19 cellular contexts compared by ENCODE assay signal in the genomic region with DNA sequence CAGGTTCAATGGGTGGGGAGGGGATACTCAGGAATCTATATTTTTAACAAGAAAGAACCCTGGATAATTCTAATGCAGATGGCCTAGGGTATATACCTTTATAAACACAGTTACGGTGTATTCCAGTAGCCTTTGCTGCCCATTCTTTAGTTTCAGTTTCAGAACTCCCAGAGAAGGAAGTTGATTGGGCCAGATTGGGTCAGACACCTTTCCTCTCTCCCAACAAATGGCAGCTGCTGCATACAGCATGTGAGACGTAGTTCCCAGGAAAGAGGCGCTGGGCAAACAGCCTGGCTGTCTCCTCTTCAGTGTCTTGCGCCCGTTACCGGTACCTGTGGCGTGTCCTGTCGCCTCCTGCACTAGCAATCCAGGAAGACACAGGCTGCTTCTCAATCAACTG. TPM values are rescaled to one million over a fixed set of nuclear protein-coding genes. Genes with fewer than 3 reads are reported as not detected.
DNase-seq lines count a peak whose midpoint lies in the region; ATAC-seq and TF ChIP-seq lines count a peak whose summit lies in the region.
"Had no signal": no experiment of that assay in that cellular context is flagged by ENCODE, and none has a peak within 500 bp of the region (broad histone marks: within the 10 kb centered on the region; RNA-seq: fewer than 3 reads in every experiment).

No MANE protein-coding gene starts in this region.

- peak overlapping the region; percentile 70 for H3K27ac ChIP-seq in muscle layer of duodenum (ENCODE audit: low read length)
- H3K27ac ChIP-seq: HL-60 had no signal

- H3K4me3 ChIP-seq in epithelial cell of proximal tubule (ENCODE audit: low read depth, low read length) (peak overlapping the region; percentile 9), muscle layer of duodenum (ENCODE audit: low read depth in 1 of 2, low read length in 2 of 2) (peak overlapping the region in 1 of 2 donors; percentile 19)

- H3K9me3 ChIP-seq in muscle layer of duodenum (ENCODE audit: control insufficient read depth in 1 of 2, low read length in 2 of 2) = no peaks in the 10 kb centered on the region

- H3K36me3 ChIP-seq in muscle layer of duodenum (ENCODE audit: control insufficient read depth in 1 of 2, insufficient read depth in 2 of 2, low read length in 2 of 2) = peaks cover 25 to 47% of the 10 kb centered on the region in 2 donors

- H3K27me3 ChIP-seq in muscle layer of duodenum (ENCODE audit: low read depth, low read length) = no peaks in the 10 kb centered on the region

- ATAC-seq in HG02610 (IDR thresholded peaks at IDR 0.05; ENCODE audit: unreplicated experiment) = no peak

- DNase-seq in NCI-H2029 treated with DMSO at 0.1 percent for 48 hours (lab: John Stamatoyannopoulos, UW) (peak; percentile 76), epithelial cell of proximal tubule (ENCODE audit: low read depth) (no peak), RKO (ENCODE audit: low spot score) (no peak), HT-29 (ENCODE audit: low spot score) (no peak)
- DNase-seq in activated naive CD4-positive, alpha-beta T cell (lab: John Stamatoyannopoulos, UW) = no peak
- DNase-seq: CD4-positive, alpha-beta T cell; COR-L47; DMS79; H7; KG1; NCI-H1092 treated with DMSO at 0.1 percent for 48 hours; NCI-H1436 treated with DMSO at 0.1 percent for 48 hours; NCI-H2227 treated with DMSO at 0.1 percent for 48 hours; NCI-H510A; SIG-M5; SK-N-SH had no signal

- no peak for TF ChIP-seq CTCF in epithelial cell of proximal tubule (conservative IDR thresholded peaks at IDR 0.05; ENCODE audit: low read depth, low read length)

- H3K4me1 ChIP-seq in muscle layer of duodenum (ENCODE audit: control insufficient read depth in 1 of 2, insufficient read depth in 2 of 2, low read length in 2 of 2) = no peaks in the 10 kb centered on the region

RNA-seq across cellular contexts. Expression of a gene that starts 20.4 kb away (rescaled TPM):
- total RNA-seq in epithelial cell of proximal tubule = 41.2 and 66.8 TPM in 2 replicates
- 27.1 and 30.5 TPM in 2 replicates for total RNA-seq in HT-29 (2014; rRNA removed; shearing (Covaris generic))
